ENCODE assay signal across 8 cellular contexts in genomic region chr20:2619337-2619736, GRCh38.
"Had no signal": no experiment of that assay in that cellular context is flagged by ENCODE, and none has a peak within 500 bp of the region (broad histone marks: within the 10 kb centered on the region; RNA-seq: fewer than 3 reads in every experiment).

No MANE protein-coding gene starts in this region.

- H3K36me3 ChIP-seq: HAP-1 had no signal

- H3K9me3 ChIP-seq: HAP-1 had no signal

- H2AFZ ChIP-seq: GM23248 had no signal

- DNase-seq: GM23248, GOT3, H7, IMR-90, KG1 had no signal

- FAIRE-seq: K562 had no signal

- H3K9ac ChIP-seq: GM23248 had no signal

- H3K4me1 ChIP-seq: HAP-1 had no signal

- H3K4me3 ChIP-seq: GM23248, HAP-1, K562 had no signal

- ATAC-seq: K562 had no signal

- H3K27ac ChIP-seq: GM23248, HL-60 had no signal
